ENCODE assay signal across 8 cellular contexts in the genomic region with DNA sequence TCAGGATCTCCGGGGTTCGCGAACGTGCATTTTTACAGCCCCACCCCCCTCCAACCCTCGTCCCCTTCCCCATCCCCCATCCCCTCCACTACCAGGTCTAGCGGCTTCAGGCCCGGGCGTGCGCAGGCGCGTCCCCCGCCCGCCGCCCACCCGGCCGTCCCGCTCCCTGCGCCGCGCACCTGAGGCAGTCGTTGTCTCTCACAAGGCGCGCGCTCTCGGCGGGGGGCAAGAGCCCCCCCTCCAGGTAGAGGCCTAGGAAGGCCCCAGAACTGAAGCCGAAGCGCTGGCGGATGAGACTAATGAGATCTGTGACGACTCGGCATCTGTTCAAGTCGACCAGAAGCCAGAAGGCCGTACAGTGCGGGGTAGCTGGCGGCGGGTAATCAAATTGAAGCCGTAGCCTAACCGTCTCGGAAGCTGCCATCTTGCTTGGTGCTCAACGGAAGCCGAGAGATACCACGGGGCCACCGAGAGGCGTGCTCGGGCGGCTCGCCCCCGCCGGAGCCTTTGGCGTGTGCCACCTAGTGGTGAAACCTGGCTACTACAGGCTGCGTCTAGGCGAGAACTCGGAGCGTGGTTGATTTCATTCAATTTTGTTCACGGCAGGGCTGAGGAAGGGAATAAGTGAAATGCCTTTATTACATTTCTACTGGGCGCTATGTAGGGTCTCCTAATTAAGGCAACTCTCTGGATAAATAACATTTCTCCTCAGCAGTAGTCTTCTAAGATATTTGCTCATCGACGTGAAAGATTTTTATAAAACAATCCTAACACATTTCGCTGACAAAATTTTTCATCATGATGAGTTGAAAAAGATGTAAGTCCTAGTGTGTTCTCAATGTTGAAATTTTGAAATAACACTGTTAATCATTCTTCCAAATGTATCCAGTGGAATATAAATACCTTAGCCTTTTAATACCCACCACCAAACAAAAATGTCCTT. TPM values are rescaled to one million over a fixed set of nuclear protein-coding genes. Genes with fewer than 3 reads are reported as not detected.
DNase-seq lines count a peak whose midpoint lies in the region; ATAC-seq and TF ChIP-seq lines count a peak whose summit lies in the region.

A gene with protein sequence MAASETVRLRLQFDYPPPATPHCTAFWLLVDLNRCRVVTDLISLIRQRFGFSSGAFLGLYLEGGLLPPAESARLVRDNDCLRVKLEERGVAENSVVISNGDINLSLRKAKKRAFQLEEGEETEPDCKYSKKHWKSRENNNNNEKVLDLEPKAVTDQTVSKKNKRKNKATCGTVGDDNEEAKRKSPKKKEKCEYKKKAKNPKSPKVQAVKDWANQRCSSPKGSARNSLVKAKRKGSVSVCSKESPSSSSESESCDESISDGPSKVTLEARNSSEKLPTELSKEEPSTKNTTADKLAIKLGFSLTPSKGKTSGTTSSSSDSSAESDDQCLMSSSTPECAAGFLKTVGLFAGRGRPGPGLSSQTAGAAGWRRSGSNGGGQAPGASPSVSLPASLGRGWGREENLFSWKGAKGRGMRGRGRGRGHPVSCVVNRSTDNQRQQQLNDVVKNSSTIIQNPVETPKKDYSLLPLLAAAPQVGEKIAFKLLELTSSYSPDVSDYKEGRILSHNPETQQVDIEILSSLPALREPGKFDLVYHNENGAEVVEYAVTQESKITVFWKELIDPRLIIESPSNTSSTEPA (minus strand): TSS at position 455 of the 943 bp plus-strand sequence. CDS start 31 bp downstream, at position 424.

- peak; percentile 98 for TF ChIP-seq CTCF in GM12874 (IDR thresholded peaks at IDR 0.05; ENCODE audit: insufficient read depth, low read depth, low read length)

- peak; percentile 88 for ATAC-seq in HG02763 (IDR thresholded peaks at IDR 0.05; ENCODE audit: unreplicated experiment)
- ATAC-seq in activated naive CD8-positive, alpha-beta T cell treated with anti-CD3 and anti-CD28 coated beads, Interleukin-2, amount 50 U/mL, for 24 hours, result peak; percentile 98

- intact Hi-C loops in cardiac septum (cut with DNase I), result no loop called here
- intact Hi-C loops in posterior vena cava (cut with DNase I), result no loop called here

- no peaks in the 10 kb centered on the region for H3K9me3 Mint-ChIP-seq in activated naive CD8-positive, alpha-beta T cell treated with anti-CD3 and anti-CD28 coated beads, Interleukin-2, amount 50 U/mL, for 24 hours

- no peaks in the 10 kb centered on the region for H3K27me3 Mint-ChIP-seq in activated naive CD8-positive, alpha-beta T cell treated with anti-CD3 and anti-CD28 coated beads, Interleukin-2, amount 50 U/mL, for 24 hours

- H3K27ac Mint-ChIP-seq in activated naive CD8-positive, alpha-beta T cell treated with anti-CD3 and anti-CD28 coated beads, Interleukin-2, amount 50 U/mL, for 24 hours, result peak within 1 kb of the TSS; percentile 87

- H3K4me1 Mint-ChIP-seq in activated naive CD8-positive, alpha-beta T cell treated with anti-CD3 and anti-CD28 coated beads, Interleukin-2, amount 50 U/mL, for 24 hours, result peaks cover 24% of the 10 kb centered on the region

- DNase-seq in NCI-H1417 (lab: John Stamatoyannopoulos, UW), result peak; percentile 97 to 99 (median 99)
- DNase-seq in SW 1271 (lab: John Stamatoyannopoulos, UW), result peak; percentile 46 to 83
- DNase-seq in activated naive CD8-positive, alpha-beta T cell treated with anti-CD3 and anti-CD28 coated beads, Interleukin-2, amount 50 U/mL, for 24 hours, result peak; percentile 96
- DNase-seq in cardiac septum (ENCODE audit: low spot score), result peak; percentile 97
- peak; percentile 98 for DNase-seq in posterior vena cava (ENCODE audit: low spot score)
- DNase-seq in ureter (ENCODE audit: low spot score), result peak; percentile 94

- H3K36me3 Mint-ChIP-seq in activated naive CD8-positive, alpha-beta T cell treated with anti-CD3 and anti-CD28 coated beads, Interleukin-2, amount 50 U/mL, for 24 hours (ENCODE audit: low read depth), result no peaks in the 10 kb centered on the region

- peak within 1 kb of the TSS; percentile 83 for H3K4me3 Mint-ChIP-seq in activated naive CD8-positive, alpha-beta T cell treated with anti-CD3 and anti-CD28 coated beads, Interleukin-2, amount 50 U/mL, for 24 hours

RNA-seq across cellular contexts. Expression of the gene that starts here (rescaled TPM):
- total RNA-seq in cardiac septum (7.0 TPM), posterior vena cava (1 to 10 TPM; 9.4 to 9.5 TPM), ureter (17.9 TPM)

Comparison
In these comparisons a context has a peak if more than half of its experiments do, and no peak if none do; other contexts are left out.
1. Peak in every context shown above with its lines: DNase-seq and ATAC-seq.